Comparison of ENCODE assay signal across 16 cellular contexts in the genomic region with DNA sequence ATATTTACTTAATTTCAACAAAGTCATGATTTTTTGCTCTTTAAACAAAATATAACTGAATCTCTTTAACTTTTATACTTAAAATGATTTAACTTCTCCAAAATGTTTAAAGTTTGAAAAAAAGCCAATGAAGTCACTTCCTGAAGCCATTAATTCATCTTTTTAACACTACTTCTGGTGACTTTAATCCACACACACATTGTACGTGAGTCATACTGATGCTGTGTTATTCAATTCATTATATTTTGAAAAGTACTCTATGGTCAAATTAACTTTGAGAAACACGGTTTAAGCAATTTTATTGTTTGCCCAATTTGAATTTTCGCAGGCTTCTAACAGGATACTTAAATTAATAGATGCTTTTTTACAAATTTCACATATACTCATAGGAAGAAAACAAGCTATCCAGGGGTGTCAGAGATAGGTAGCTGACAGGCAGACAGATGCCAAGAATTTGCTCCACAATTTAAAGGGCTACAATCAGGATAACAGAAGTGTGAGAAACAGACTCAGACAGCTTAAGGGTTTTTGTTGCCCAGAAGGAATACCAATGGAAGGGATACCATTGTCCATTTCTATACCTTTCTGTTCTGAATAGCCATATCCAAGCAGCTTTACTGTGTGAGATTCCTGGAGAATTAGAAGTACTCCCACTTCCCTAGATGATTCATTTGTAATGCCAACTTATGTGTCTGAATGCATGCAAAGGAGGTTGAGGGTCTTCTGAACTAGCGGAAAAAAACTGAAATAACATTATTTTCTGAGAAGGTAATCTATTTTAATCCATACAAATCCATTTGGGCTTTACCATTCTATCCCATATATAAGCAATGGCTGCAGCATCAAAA.
DNase-seq lines count a peak whose midpoint lies in the region; ATAC-seq and TF ChIP-seq lines count a peak whose summit lies in the region.
"Had no signal": no experiment of that assay in that cellular context is flagged by ENCODE, and none has a peak within 500 bp of the region (broad histone marks: within the 10 kb centered on the region; RNA-seq: fewer than 3 reads in every experiment).

No MANE protein-coding gene starts in this region.

- DNase-seq in HCEC 1CT = peak; percentile 26
- peak; percentile 25 for DNase-seq in astrocyte of the spinal cord (ENCODE audit: low read depth, low spot score)
- DNase-seq in heart right ventricle = no peak
- DNase-seq in HEK293T (ENCODE audit: extremely low spot score) = no peak
- DNase-seq: activated CD4-positive, alpha-beta T cell treated with anti-CD3 and anti-CD28 coated beads for 36 hours; activated effector memory CD4-positive, alpha-beta T cell treated with Interleukin-2 at 50 U/mL for 16 hours; immature natural killer cell; mammary epithelial cell; NCI-H2029 treated with DMSO at 0.1 percent for 48 hours; NCI-H524; stimulated activated naive CD8-positive, alpha-beta T cell treated with anti-CD3 and anti-CD28 coated beads, Interleukin-15, Interleukin-2, amounts not matched to agents 100 U/mL and 50 U/mL, for 24 hours had no signal

- peak overlapping the region in 9 of 10 donors; percentile 31 to 93 (median 77) for H3K27ac ChIP-seq in heart right ventricle
- H3K27ac ChIP-seq: SK-N-MC had no signal

- H3K4me3 ChIP-seq in astrocyte of the spinal cord (ENCODE audit: low read depth, low read length) = no peak overlapping the region
- H3K4me3 ChIP-seq in heart right ventricle = no peak overlapping the region
- H3K4me3 ChIP-seq in skeletal muscle satellite cell (ENCODE audit: low read length) = no peak overlapping the region
- H3K4me3 ChIP-seq: SK-N-MC had no signal

- H3K4me1 ChIP-seq in heart right ventricle (peaks cover 2 to 80% (median 55%) of the 10 kb centered on the region in 9 donors), skeletal muscle satellite cell (ENCODE audit: control insufficient read depth, insufficient read depth, low read length) (peaks cover 34% of the 10 kb centered on the region)

- peak in 5 of 8 donors; percentile 43 to 48 (median 45) for ATAC-seq in heart right ventricle
- no peak for ATAC-seq in HG02642 (IDR thresholded peaks at IDR 0.05; ENCODE audit: poor library complexity, unreplicated experiment)
- ATAC-seq in GM19324 (IDR thresholded peaks at IDR 0.05; ENCODE audit: low FRiP score, unreplicated experiment) = no peak
- ATAC-seq: activated CD4-positive, alpha-beta T cell treated with anti-CD3 and anti-CD28 coated beads for 36 hours; natural killer cell treated with Interleukin-12 subunit alpha and Interleukin-12 subunit beta and Interleukin-15 and Interleukin-18, amount 100 ng/mL, for 72 hours; stimulated activated naive CD8-positive, alpha-beta T cell treated with anti-CD3 and anti-CD28 coated beads, Interleukin-15, Interleukin-2, amounts not matched to agents 100 U/mL and 50 U/mL, for 24 hours had no signal

- CTCF ChIA-PET in HEK293T (lab: Yijun Ruan, JAX) = no interaction called here

- intact Hi-C loops in heart right ventricle (cut with DNase I) = loop anchor here in 5 of 10 donors (5.0 to 10.0 kb wide), 5 partner anchors 65 to 225 kb away; no protein-coding TSS in a partner anchor

- H3K36me3 ChIP-seq in heart right ventricle = no peaks in the 10 kb centered on the region
- no peaks in the 10 kb centered on the region for H3K36me3 ChIP-seq in skeletal muscle satellite cell (ENCODE audit: insufficient read depth, low read length)

- POLR2A ChIA-PET in HEK293T (lab: Yijun Ruan, JAX) = no interaction called here

- 40 to 53% methylated on average over 4 of the region's 4 CpGs for WGBS in heart right ventricle, 2 donors

- no peak overlapping the region for H3K9ac ChIP-seq in skeletal muscle satellite cell (ENCODE audit: low read depth, low read length)

- H3K9me3 ChIP-seq in heart right ventricle (no peaks in the 10 kb centered on the region), skeletal muscle satellite cell (replicated peaks; ENCODE audit: low read length) (no peaks in the 10 kb centered on the region)

- in situ Hi-C loops in astrocyte of the spinal cord (cut with HindIII; ENCODE audit: low sequenced_read_pairs) = no loop called here

- TF ChIP-seq CTCF in astrocyte of the spinal cord (IDR thresholded peaks at IDR 0.05; ENCODE audit: low read depth, low read length) (no peak), heart right ventricle (IDR thresholded peaks at IDR 0.05) (no peak)

- H3K4me2 ChIP-seq in skeletal muscle satellite cell (ENCODE audit: low read length) = peak overlapping the region; percentile 7

- H3K27me3 ChIP-seq in heart right ventricle (no peaks in the 10 kb centered on the region), skeletal muscle satellite cell (ENCODE audit: control insufficient read depth, insufficient read depth, low read length) (no peaks in the 10 kb centered on the region)

TF ChIP-seq in HEK293T, 16 proteins besides CTCF, POLR2A, EP300 and RAD21:
- TF ChIP-seq CTBP1 (IDR thresholded peaks at IDR 0.05; ENCODE audit: borderline replicate concordance) = no peak
- TF ChIP-seq SP1 (IDR thresholded peaks at IDR 0.05) = no peak
- no peak for TF ChIP-seq FOXA1 (IDR thresholded peaks at IDR 0.05)
- TF ChIP-seq ELF4 (IDR thresholded peaks at IDR 0.05) = no peak
- no peak for TF ChIP-seq PKNOX1 (IDR thresholded peaks at IDR 0.05)
- TF ChIP-seq FOXM1 (IDR thresholded peaks at IDR 0.05; ENCODE audit: borderline replicate concordance) = no peak
- no peak for TF ChIP-seq TARDBP (IDR thresholded peaks at IDR 0.05)
- no peak for TF ChIP-seq L3MBTL2 (conservative IDR thresholded peaks at IDR 0.05)
- TF ChIP-seq NFRKB (IDR thresholded peaks at IDR 0.05) = no peak
- TF ChIP-seq BHLHE40 (IDR thresholded peaks at IDR 0.05; ENCODE audit: borderline replicate concordance) = no peak
- no peak for TF ChIP-seq SUZ12 (IDR thresholded peaks at IDR 0.05)
- TF ChIP-seq FOXK2 (IDR thresholded peaks at IDR 0.05) = no peak

Comparison
In these comparisons a context has a peak if more than half of its experiments do, and no peak if none do; other contexts are left out.
1. DNase-seq: peak in HCEC 1CT (single experiment) and astrocyte of the spinal cord (single experiment); none in heart right ventricle (0 of 2) and HEK293T (single experiment).
2. ATAC-seq: peak in heart right ventricle (5 of 8); none in HG02642 (single experiment) and GM19324 (single experiment).